8 cellular contexts compared by ENCODE assay signal in the genomic region with DNA sequence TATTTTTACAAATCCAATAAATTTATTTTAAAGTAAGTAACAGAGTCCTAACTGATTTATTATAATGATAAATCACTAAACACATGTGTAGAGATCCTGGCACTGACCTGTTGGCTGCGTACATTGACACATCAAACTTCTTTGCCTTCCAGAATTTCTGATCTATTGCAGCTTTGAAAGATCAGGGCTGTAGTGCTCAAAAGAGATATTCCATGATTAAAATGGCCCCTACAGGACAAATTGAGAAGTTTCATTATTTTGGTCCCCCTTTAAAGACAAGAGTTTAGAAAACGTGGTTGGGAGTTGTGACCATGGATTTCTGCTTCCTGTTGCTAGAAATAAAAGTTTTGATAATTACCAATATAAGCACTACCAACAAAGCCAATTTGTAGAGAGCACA.
DNase-seq lines count a peak whose midpoint lies in the region; ATAC-seq and TF ChIP-seq lines count a peak whose summit lies in the region.

No MANE protein-coding gene starts in this region.

- H3K27me3 Mint-ChIP-seq in chondrocyte (ENCODE audit: low read depth), result peaks cover 2% of the 10 kb centered on the region

- H3K4me3 ChIP-seq in GM12864 (ENCODE audit: low read depth, low read length) (no peak overlapping the region), lung (no peak overlapping the region)

- H3K4me3 Mint-ChIP-seq in chondrocyte (ENCODE audit: unreplicated experiment), result no peak overlapping the region

- H3K27me3 ChIP-seq in lung (ENCODE audit: control insufficient read depth, insufficient read depth), result no peaks in the 10 kb centered on the region

- ATAC-seq in lung (ENCODE audit: insufficient read depth, low FRiP score) (no peak), HG03342 (IDR thresholded peaks at IDR 0.05; ENCODE audit: unreplicated experiment) (no peak), GM18867 (IDR thresholded peaks at IDR 0.05; ENCODE audit: unreplicated experiment) (no peak)

- no peaks in the 10 kb centered on the region for H3K36me3 Mint-ChIP-seq in chondrocyte (ENCODE audit: low read depth)

- no peaks in the 10 kb centered on the region for H3K4me1 Mint-ChIP-seq in chondrocyte (ENCODE audit: low read depth)

- TF ChIP-seq CTCF in GM12864 (IDR thresholded peaks at IDR 0.05; ENCODE audit: low read depth, low read length, missing control alignments), result peak; percentile 19
- peak; percentile 89 for TF ChIP-seq CTCF in chondrocyte (IDR thresholded peaks at IDR 0.05)
- peak; percentile 46 for TF ChIP-seq CTCF in lung (IDR thresholded peaks at IDR 0.05; ENCODE audit: control extremely low read depth, extremely low read depth)

- H3K36me3 ChIP-seq in lung (ENCODE audit: control insufficient read depth in 2 of 2, insufficient read depth in 2 of 2, low read length in 2 of 2), result no peaks in the 10 kb centered on the region

- no peaks in the 10 kb centered on the region for H3K4me1 ChIP-seq in lung (ENCODE audit: control insufficient read depth in 2 of 2, insufficient read depth in 2 of 2, low read length in 2 of 2)

- no peak overlapping the region for H3K27ac ChIP-seq in lung (ENCODE audit: low read depth in 1 of 2, low read length in 1 of 2)

- H3K9me3 Mint-ChIP-seq in chondrocyte (ENCODE audit: low read depth), result no peaks in the 10 kb centered on the region

- WGBS in lung, 2 donors, result 16 to 44% methylated on average over 2 of the region's 2 CpGs

- H3K27ac Mint-ChIP-seq in chondrocyte (ENCODE audit: unreplicated experiment), result no peak overlapping the region

- DNase-seq in GM12864 (ENCODE audit: low read depth) (no peak), NCI-H2196 (lab: John Stamatoyannopoulos, UW; ENCODE audit: unreplicated experiment) (peak; percentile 68), chondrocyte (ENCODE audit: low spot score) (no peak), lung (ENCODE audit: low spot score) (no peak), NCI-H446 treated with DMSO at 0.1 percent for 48 hours (lab: John Stamatoyannopoulos, UW) (no peak), ureter (ENCODE audit: low spot score) (no peak)

- H3K9me3 ChIP-seq in lung (ENCODE audit: control insufficient read depth in 2 of 2, insufficient read depth in 1 of 2, low read length in 1 of 2), result no peaks in the 10 kb centered on the region

Comparison
In these comparisons a context has a peak if more than half of its experiments do, and no peak if none do; other contexts are left out.
1. CTCF ChIP-seq: peak in every context shown above with its lines; median percentile 89 in chondrocyte; 46 in lung; 19 in GM12864.